ENCODE assay signal across 33 cellular contexts in genomic region chr2:225416616-225417367, GRCh38. TPM values are rescaled to one million over a fixed set of nuclear protein-coding genes. Genes with fewer than 3 reads are reported as not detected.
"Had no signal": no experiment of that assay in that cellular context is flagged by ENCODE, and none has a peak within 500 bp of the region (broad histone marks: within the 10 kb centered on the region; RNA-seq: fewer than 3 reads in every experiment).

No MANE protein-coding gene starts in this region.

- H3K9me3 ChIP-seq: ovary, psoas muscle, spleen, suprapubic skin, testis, tibial artery, transverse colon, upper lobe of right lung, uterus had no signal

- H3K4me3 Mint-ChIP-seq: naive thymus-derived CD4-positive, alpha-beta T cell; natural killer cell; nephron; neural progenitor cell; stimulated activated naive CD8-positive, alpha-beta T cell treated with anti-CD3 and anti-CD28 coated beads, Interleukin-15, amount 100 ng/mL, for 72 hours; type B pancreatic cell had no signal

- H3K9me3 Mint-ChIP-seq: naive thymus-derived CD4-positive, alpha-beta T cell; natural killer cell; nephron; neural progenitor cell; stimulated activated naive CD8-positive, alpha-beta T cell treated with anti-CD3 and anti-CD28 coated beads, Interleukin-15, amount 100 ng/mL, for 72 hours; type B pancreatic cell had no signal

- H3K36me3 Mint-ChIP-seq: naive thymus-derived CD4-positive, alpha-beta T cell; natural killer cell; neural progenitor cell; type B pancreatic cell had no signal

- H3K4me3 ChIP-seq: neural progenitor cell, ovary, psoas muscle, skin epidermis, smooth muscle cell, spleen, suprapubic skin, testis, tibial artery, transverse colon, upper lobe of right lung, uterus had no signal

- H3K4me1 Mint-ChIP-seq: naive thymus-derived CD4-positive, alpha-beta T cell; natural killer cell; nephron; neural progenitor cell; stimulated activated naive CD8-positive, alpha-beta T cell treated with anti-CD3 and anti-CD28 coated beads, Interleukin-15, amount 100 ng/mL, for 72 hours had no signal

- H3K27me3 ChIP-seq: neural progenitor cell, ovary, spleen, suprapubic skin, testis, tibial artery, transverse colon, upper lobe of right lung, uterus had no signal

- DNase-seq: naive thymus-derived CD4-positive, alpha-beta T cell; natural killer cell; occipital lobe; ovary; posterior cingulate gyrus; psoas muscle; right cardiac atrium; spleen; stimulated activated CD4-positive, alpha-beta T cell treated with anti-CD3 and anti-CD28 coated beads, Interleukin-12 subunit alpha, Interleukin-12 subunit beta, amount 100 ng/mL, for 4 hours; stimulated activated CD4-positive, alpha-beta T cell treated with anti-CD3 and anti-CD28 coated beads, Interleukin-1b, Interleukin-23, amount 100 ng/mL, for 48 hours; stimulated activated CD4-positive, alpha-beta T cell treated with anti-CD3 and anti-CD28 coated beads, Interleukin-4, amount 100 ng/mL, for 1 hour; stimulated activated CD4-positive, alpha-beta T cell treated with anti-CD3 and anti-CD28 coated beads, Interleukin-4, amount 100 ng/mL, for 4 hours; stimulated activated CD8-positive, alpha-beta memory T cell treated with anti-CD3 and anti-CD28 coated beads, Interleukin-4, amount 100 ng/mL, for 48 hours; stimulated activated naive CD4-positive, alpha-beta T cell; stimulated activated naive CD8-positive, alpha-beta T cell treated with anti-CD3 and anti-CD28 coated beads, Interleukin-15, amount 100 ng/mL, for 72 hours; stimulated activated naive CD8-positive, alpha-beta T cell treated with anti-CD3 and anti-CD28 coated beads, Interleukin-15, Interleukin-2, amounts not matched to agents 100 U/mL and 50 U/mL, for 24 hours; substantia nigra; testis; tibial artery; transverse colon; upper lobe of right lung; uterus had no signal

- H3K27ac ChIP-seq: neural progenitor cell, ovary, parathyroid adenoma, psoas muscle, skin epidermis, spleen, suprapubic skin, testis, tibial artery, transverse colon, upper lobe of right lung, uterus had no signal

- H3K27me3 Mint-ChIP-seq: type B pancreatic cell had no signal

- H3K27ac Mint-ChIP-seq: naive thymus-derived CD4-positive, alpha-beta T cell; natural killer cell; nephron; neural progenitor cell; progenitor cell of endocrine pancreas; stimulated activated naive CD8-positive, alpha-beta T cell treated with anti-CD3 and anti-CD28 coated beads, Interleukin-15, amount 100 ng/mL, for 72 hours; type B pancreatic cell had no signal

- H3K4me1 ChIP-seq: neural progenitor cell, parathyroid adenoma, psoas muscle, spleen, suprapubic skin, testis, tibial artery, transverse colon, upper lobe of right lung, uterus had no signal

- ATAC-seq: naive thymus-derived CD4-positive, alpha-beta T cell; natural killer cell; psoas muscle; right cardiac atrium; sciatic nerve; stimulated activated naive CD8-positive, alpha-beta T cell treated with anti-CD3 and anti-CD28 coated beads, Interleukin-15, amount 100 ng/mL, for 72 hours; stimulated activated naive CD8-positive, alpha-beta T cell treated with anti-CD3 and anti-CD28 coated beads, Interleukin-15, Interleukin-2, amounts not matched to agents 100 U/mL and 50 U/mL, for 24 hours; upper lobe of right lung had no signal

- H3K36me3 ChIP-seq: neural progenitor cell, ovary, spleen, suprapubic skin, tibial artery, transverse colon, upper lobe of right lung, uterus had no signal

RNA-seq across cellular contexts. Expression of gene NYAP2, which starts 17.3 kb away (rescaled TPM):
- total RNA-seq: osteoblast, renal cortical epithelial cell, right cardiac atrium, smooth muscle cell had no signal
